Comparison of ENCODE assay signal across 24 cellular contexts in genomic region chr5:173796746-173797495, GRCh38.
"Had no signal": no experiment of that assay in that cellular context is flagged by ENCODE, and none has a peak within 500 bp of the region (broad histone marks: within the 10 kb centered on the region; RNA-seq: fewer than 3 reads in every experiment).

No MANE protein-coding gene starts in this region.

- H3K9me3 Mint-ChIP-seq: naive thymus-derived CD4-positive, alpha-beta T cell; natural killer cell treated with Interleukin-12 subunit alpha and Interleukin-12 subunit beta and Interleukin-15 and Interleukin-18, amount 100 ng/mL, for 72 hours; stimulated activated effector memory CD8-positive, alpha-beta T cell treated with anti-CD3 and anti-CD28 coated beads, Interleukin-12 subunit alpha, Interleukin-12 subunit beta, amount 100 ng/mL, for 72 hours; stimulated activated naive CD8-positive, alpha-beta T cell treated with anti-CD3 and anti-CD28 coated beads, Interleukin-15, amount 100 ng/mL, for 72 hours had no signal

- H3K4me3 Mint-ChIP-seq: naive thymus-derived CD4-positive, alpha-beta T cell; natural killer cell treated with Interleukin-12 subunit alpha and Interleukin-12 subunit beta and Interleukin-15 and Interleukin-18, amount 100 ng/mL, for 72 hours; stimulated activated effector memory CD8-positive, alpha-beta T cell treated with anti-CD3 and anti-CD28 coated beads, Interleukin-12 subunit alpha, Interleukin-12 subunit beta, amount 100 ng/mL, for 72 hours; stimulated activated naive CD8-positive, alpha-beta T cell treated with anti-CD3 and anti-CD28 coated beads, Interleukin-15, amount 100 ng/mL, for 72 hours had no signal

- H2AFZ ChIP-seq: hepatocyte had no signal

- H3K36me3 ChIP-seq: heart right ventricle, lower lobe of right lung, ovary, spleen, tibial nerve, upper lobe of left lung had no signal

- H3K4me1 Mint-ChIP-seq: stimulated activated effector memory CD8-positive, alpha-beta T cell treated with anti-CD3 and anti-CD28 coated beads, Interleukin-12 subunit alpha, Interleukin-12 subunit beta, amount 100 ng/mL, for 72 hours; stimulated activated naive CD8-positive, alpha-beta T cell treated with anti-CD3 and anti-CD28 coated beads, Interleukin-15, amount 100 ng/mL, for 72 hours had no signal

- H3K4me1 ChIP-seq: tibial nerve had no signal

- FAIRE-seq: small intestine had no signal

- ATAC-seq: heart right ventricle; left lobe of liver; lower lobe of right lung; mucosa of descending colon; naive thymus-derived CD4-positive, alpha-beta T cell; natural killer cell treated with Interleukin-12 subunit alpha and Interleukin-12 subunit beta and Interleukin-15 and Interleukin-18, amount 100 ng/mL, for 72 hours; right cardiac atrium; sciatic nerve; stimulated activated effector memory CD8-positive, alpha-beta T cell treated with anti-CD3 and anti-CD28 coated beads, Interleukin-12 subunit alpha, Interleukin-12 subunit beta, amount 100 ng/mL, for 72 hours; stimulated activated naive CD8-positive, alpha-beta T cell treated with anti-CD3 and anti-CD28 coated beads, Interleukin-15, amount 100 ng/mL, for 72 hours had no signal

- H3K79me2 ChIP-seq: hepatocyte had no signal

- H3K36me3 Mint-ChIP-seq: naive thymus-derived CD4-positive, alpha-beta T cell; natural killer cell treated with Interleukin-12 subunit alpha and Interleukin-12 subunit beta and Interleukin-15 and Interleukin-18, amount 100 ng/mL, for 72 hours; stimulated activated effector memory CD8-positive, alpha-beta T cell treated with anti-CD3 and anti-CD28 coated beads, Interleukin-12 subunit alpha, Interleukin-12 subunit beta, amount 100 ng/mL, for 72 hours had no signal

- H3K27me3 ChIP-seq: heart right ventricle, hepatocyte, ovary, spleen, tibial nerve, upper lobe of left lung had no signal

- DNase-seq: heart right ventricle; islet precursor cell; lower lobe of right lung; mammary epithelial cell; mesenchymal stem cell; midbrain; mucosa of descending colon; naive thymus-derived CD4-positive, alpha-beta T cell; ovary; right cardiac atrium; small intestine; spleen; stimulated activated CD4-positive, alpha-beta T cell treated with anti-CD3 and anti-CD28 coated beads, Interleukin-4, amount 100 ng/mL, for 24 hours; stimulated activated naive CD4-positive, alpha-beta T cell treated with Interleukin-2 at 50 U/mL for 16 hours; stimulated activated naive CD8-positive, alpha-beta T cell treated with anti-CD3 and anti-CD28 coated beads, Interleukin-15, amount 100 ng/mL, for 72 hours; substantia nigra; upper lobe of left lung had no signal

- H3K4me2 ChIP-seq: hepatocyte had no signal

- H3K27ac ChIP-seq: heart right ventricle, hepatocyte, lower lobe of right lung, ovary, spleen, tibial nerve, upper lobe of left lung had no signal

- H3K9me3 ChIP-seq: heart right ventricle, lower lobe of right lung, mucosa of descending colon, ovary, spleen, tibial nerve, upper lobe of left lung had no signal

- H3K4me3 ChIP-seq: heart right ventricle, hepatocyte, lower lobe of right lung, mucosa of descending colon, ovary, spleen, tibial nerve, upper lobe of left lung had no signal

- H3K27ac Mint-ChIP-seq: naive thymus-derived CD4-positive, alpha-beta T cell; natural killer cell treated with Interleukin-12 subunit alpha and Interleukin-12 subunit beta and Interleukin-15 and Interleukin-18, amount 100 ng/mL, for 72 hours; progenitor cell of endocrine pancreas; stimulated activated effector memory CD8-positive, alpha-beta T cell treated with anti-CD3 and anti-CD28 coated beads, Interleukin-12 subunit alpha, Interleukin-12 subunit beta, amount 100 ng/mL, for 72 hours; stimulated activated naive CD8-positive, alpha-beta T cell treated with anti-CD3 and anti-CD28 coated beads, Interleukin-15, amount 100 ng/mL, for 72 hours had no signal
